Comparison of ENCODE assay signal across 9 cellular contexts in genomic region chr20:62358171-62358719, GRCh38. TPM values are rescaled to one million over a fixed set of nuclear protein-coding genes. Genes with fewer than 3 reads are reported as not detected.
A peak's percentile ranks its signal among the peaks of the same experiment; 100 is the strongest.
DNase-seq lines count a peak whose midpoint lies in the region; ATAC-seq, FAIRE-seq and TF ChIP-seq lines count a peak whose summit lies in the region.
"Had no signal": no experiment of that assay in that cellular context is flagged by ENCODE, and none has a peak within 500 bp of the region (broad histone marks: within the 10 kb centered on the region; RNA-seq: fewer than 3 reads in every experiment).

No MANE protein-coding gene starts in this region.

- BruUV-seq in endothelial cell of umbilical vein (replicated peaks; lab: Mats Ljungman, UMichigan): no TSS peak

- H3K27ac Mint-ChIP-seq in natural killer cell treated with Interleukin-12 subunit alpha and Interleukin-12 subunit beta and Interleukin-15 and Interleukin-18, amount 100 ng/mL, for 72 hours: no peak overlapping the region
- no peak overlapping the region for H3K27ac Mint-ChIP-seq in natural killer cell

- no peak for ATAC-seq in natural killer cell treated with Interleukin-12 subunit alpha and Interleukin-12 subunit beta and Interleukin-15 and Interleukin-18, amount 100 ng/mL, for 72 hours
- no peak for ATAC-seq in natural killer cell
- ATAC-seq in aorta (ENCODE audit: low FRiP score): peak; percentile 7
- no peak for ATAC-seq in omental fat pad (ENCODE audit: low FRiP score)

- intact Hi-C loops in natural killer cell (cut with micrococcal nuclease): no loop called here
- intact Hi-C loops in endothelial cell of umbilical vein (cut with micrococcal nuclease): loop anchor here (5.0 kb wide), 1 partner anchor 36 kb away; no protein-coding TSS in a partner anchor
- intact Hi-C loops in aorta (cut with DNase I): no loop called here

- no peak overlapping the region for H2AFZ ChIP-seq in endothelial cell of umbilical vein (ENCODE audit: low read depth, low read length)

- H3K79me2 ChIP-seq in endothelial cell of umbilical vein (ENCODE audit: control insufficient read depth, insufficient read depth, low read length): peaks cover 68% of the 10 kb centered on the region

- H3K27ac ChIP-seq in endothelial cell of umbilical vein (ENCODE audit: insufficient read depth, low read depth, low read length): peak overlapping the region; percentile 89
- H3K27ac ChIP-seq in muscle layer of duodenum (ENCODE audit: low read length): peak overlapping the region; percentile 31
- peak overlapping the region; percentile 15 to 86 for H3K27ac ChIP-seq in aorta (ENCODE audit: low read depth in 1 of 2, low read length in 2 of 2)

- H3K9me3 ChIP-seq in endothelial cell of umbilical vein (replicated peaks; ENCODE audit: control insufficient read depth, insufficient read depth, low read length): no peaks in the 10 kb centered on the region
- no peaks in the 10 kb centered on the region for H3K9me3 ChIP-seq in muscle layer of duodenum (ENCODE audit: control insufficient read depth in 1 of 2, low read length in 2 of 2)
- no peaks in the 10 kb centered on the region for H3K9me3 ChIP-seq in aorta (ENCODE audit: control insufficient read depth, low read length)

- H3K9me1 ChIP-seq in endothelial cell of umbilical vein (replicated peaks; ENCODE audit: control insufficient read depth, extremely low read depth, insufficient read depth, low read length): no peaks in the 10 kb centered on the region

- peak; percentile 34 for TF ChIP-seq POLR2A in endothelial cell of umbilical vein (IDR thresholded peaks at IDR 0.05; ENCODE audit: low read depth, low read length)

- H3K4me1 ChIP-seq in endothelial cell of umbilical vein (ENCODE audit: control insufficient read depth, extremely low read depth, insufficient read depth, low read length) (peaks cover 57% of the 10 kb centered on the region), muscle layer of duodenum (ENCODE audit: control insufficient read depth in 1 of 2, insufficient read depth in 2 of 2, low read length in 2 of 2) (peaks cover 3 to 91% of the 10 kb centered on the region in 2 donors), aorta (ENCODE audit: control insufficient read depth in 1 of 2, insufficient read depth in 2 of 2, low read length in 2 of 2) (no peaks in the 10 kb centered on the region)

- TF ChIP-seq CTCF in natural killer cell (IDR thresholded peaks at IDR 0.05) (no peak), endothelial cell of umbilical vein (IDR thresholded peaks at IDR 0.05; ENCODE audit: extremely low read depth in 1 of 2, insufficient read depth in 1 of 2, low read depth in 1 of 2, low read length in 2 of 2) (no peak), omental fat pad (IDR thresholded peaks at IDR 0.05) (no peak)

- WGBS in aorta, 2 donors: 18 to 20% methylated on average over 17 to 22 of the region's 22 CpGs

- no peaks in the 10 kb centered on the region for H3K36me3 Mint-ChIP-seq in natural killer cell treated with Interleukin-12 subunit alpha and Interleukin-12 subunit beta and Interleukin-15 and Interleukin-18, amount 100 ng/mL, for 72 hours
- no peaks in the 10 kb centered on the region for H3K36me3 Mint-ChIP-seq in natural killer cell

- H3K4me3 ChIP-seq in endothelial cell of umbilical vein (replicated peaks in 1 of 3; ENCODE audit: insufficient read depth in 1 of 3, low read depth in 1 of 3, low read length in 3 of 3) (no peak overlapping the region), muscle layer of duodenum (ENCODE audit: low read depth in 1 of 2, low read length in 2 of 2) (peak overlapping the region in 1 of 2 donors; percentile 48), aorta (ENCODE audit: low read length in 2 of 2) (no peak overlapping the region)

- H3K9ac ChIP-seq in endothelial cell of umbilical vein (replicated peaks; ENCODE audit: extremely low read depth, insufficient read depth, low read length): peak overlapping the region; percentile 53

- no peaks in the 10 kb centered on the region for H4K20me1 ChIP-seq in endothelial cell of umbilical vein (replicated peaks; ENCODE audit: control insufficient read depth, extremely low read depth, insufficient read depth, low read length)

- no peaks in the 10 kb centered on the region for H3K36me3 ChIP-seq in endothelial cell of umbilical vein (ENCODE audit: control insufficient read depth in 2 of 2, extremely low read depth in 1 of 2, insufficient read depth in 2 of 2, low read length in 2 of 2)
- H3K36me3 ChIP-seq in muscle layer of duodenum (ENCODE audit: control insufficient read depth in 1 of 2, insufficient read depth in 2 of 2, low read length in 2 of 2): no peaks in the 10 kb centered on the region
- H3K36me3 ChIP-seq in aorta (ENCODE audit: control insufficient read depth in 1 of 2, insufficient read depth in 2 of 2, low read length in 1 of 2): peaks cover 0 to 1% of the 10 kb centered on the region in 2 donors

- peak; percentile 77 for FAIRE-seq in endothelial cell of umbilical vein (lab: Jason Lieb, UNC)

- POLR2A ChIA-PET in endothelial cell of umbilical vein (lab: Charles Lee): interaction anchor here (1.0 kb wide), 1 partner anchor 28 kb away, joined by 8 read pairs; the partner anchor contains the start of gene RPS21

- H3K4me1 Mint-ChIP-seq in natural killer cell treated with Interleukin-12 subunit alpha and Interleukin-12 subunit beta and Interleukin-15 and Interleukin-18, amount 100 ng/mL, for 72 hours (ENCODE audit: low read depth in 2 of 2): no peaks in the 10 kb centered on the region
- no peaks in the 10 kb centered on the region for H3K4me1 Mint-ChIP-seq in natural killer cell

- H3K4me2 ChIP-seq in endothelial cell of umbilical vein (ENCODE audit: insufficient read depth, low read length): peak overlapping the region; percentile 1

- H3K27me3 ChIP-seq in endothelial cell of umbilical vein (ENCODE audit: control insufficient read depth in 2 of 2, insufficient read depth in 2 of 2, low read length in 2 of 2) (no peaks in the 10 kb centered on the region), muscle layer of duodenum (ENCODE audit: low read depth, low read length) (no peaks in the 10 kb centered on the region), aorta (ENCODE audit: control insufficient read depth in 1 of 2, insufficient read depth in 2 of 2, low read length in 1 of 2) (no peaks in the 10 kb centered on the region)

- dilution Hi-C loops in endothelial cell of umbilical vein (cut with MboI; ENCODE audit: extremely low pct_ligation_motif_present, low sequenced_read_pairs): no loop called here

- CTCF ChIA-PET in endothelial cell of umbilical vein (lab: Charles Lee): interaction anchor here (1.7 to 5.0 kb wide), 4 partner anchors 10 to 56 kb away, joined by 3 to 50 read pairs (median 20); partner anchors contain the start of gene LAMA5

- no peaks in the 10 kb centered on the region for H3K27me3 Mint-ChIP-seq in natural killer cell treated with Interleukin-12 subunit alpha and Interleukin-12 subunit beta and Interleukin-15 and Interleukin-18, amount 100 ng/mL, for 72 hours
- no peaks in the 10 kb centered on the region for H3K27me3 Mint-ChIP-seq in natural killer cell (ENCODE audit: low read depth in 2 of 2)

- H3K4me3 Mint-ChIP-seq in natural killer cell treated with Interleukin-12 subunit alpha and Interleukin-12 subunit beta and Interleukin-15 and Interleukin-18, amount 100 ng/mL, for 72 hours: no peak overlapping the region
- no peak overlapping the region for H3K4me3 Mint-ChIP-seq in natural killer cell

- H3K9me3 Mint-ChIP-seq in natural killer cell treated with Interleukin-12 subunit alpha and Interleukin-12 subunit beta and Interleukin-15 and Interleukin-18, amount 100 ng/mL, for 72 hours: no peaks in the 10 kb centered on the region
- no peaks in the 10 kb centered on the region for H3K9me3 Mint-ChIP-seq in natural killer cell

- DNase-seq in natural killer cell treated with Interleukin-12 subunit alpha and Interleukin-12 subunit beta and Interleukin-15 and Interleukin-18, amount 100 ng/mL, for 72 hours (ENCODE audit: low spot score): peak; percentile 51
- DNase-seq in natural killer cell: no peak
- peak; percentile 65 for DNase-seq in endothelial cell of umbilical vein (ENCODE audit: low read depth, low spot score)
- DNase-seq in aorta: peak; percentile 82 to 84
- no peak for DNase-seq in omental fat pad (ENCODE audit: low spot score)
- DNase-seq in medulla oblongata (ENCODE audit: extremely low spot score): no peak
- no peak for DNase-seq in NCI-H1092 treated with DMSO at 0.1 percent for 48 hours (lab: John Stamatoyannopoulos, UW)
- DNase-seq: stimulated activated CD4-positive, alpha-beta T cell treated with anti-CD3 and anti-CD28 coated beads, Interleukin-4, amount 100 ng/mL, for 4 hours had no signal

RNA-seq across cellular contexts. Expression of gene LAMA5, which starts 8.9 kb away (rescaled TPM):
- total RNA-seq in natural killer cell treated with Interleukin-12 subunit alpha and Interleukin-12 subunit beta and Interleukin-15 and Interleukin-18, amount 100 ng/mL, for 72 hours: 1 to 10 TPM; 1.5 to 1.9 TPM
- 1 to 10 TPM; 1.0 to 4.3 (median 1.4) TPM for total RNA-seq in natural killer cell
- 138 and 145 TPM in 2 replicates for total RNA-seq in endothelial cell of umbilical vein
- 24.0 and 27.2 TPM in 2 replicates for polyA plus RNA-seq in endothelial cell of umbilical vein
- polyA plus RNA-seq in endothelial cell of umbilical vein (2011; cell fraction: cytosol; rRNA removed): 11.0 and 16.9 TPM in 2 replicates
- 154 and 169 TPM in 2 replicates for polyA plus RNA-seq in endothelial cell of umbilical vein (2011; cell fraction: nucleus; rRNA removed)
- polyA plus RNA-seq in endothelial cell of umbilical vein (2012): 61.7 and 63.1 TPM in 2 replicates
- 18.0 and 30.4 TPM in 2 replicates for polyA minus RNA-seq in endothelial cell of umbilical vein
- 51.0 TPM for polyA minus RNA-seq in endothelial cell of umbilical vein (2011; cell fraction: cytosol; rRNA and poly(A)+ RNA removed)
- 57.6 and 115 TPM in 2 replicates for polyA minus RNA-seq in endothelial cell of umbilical vein (2011; cell fraction: nucleus; rRNA and poly(A)+ RNA removed)
- total RNA-seq in aorta: 100 to 1,000 TPM; 361 to 395 TPM
- polyA plus RNA-seq in aorta: 100 to 1,000 TPM in 1 of 2 donors, 10 to 100 TPM in 1; 52.2 to 345 TPM
- total RNA-seq in omental fat pad: 100 to 1,000 TPM in 1 of 4 donors, 10 to 100 TPM in 3; 45.5 to 115 (median 62.5) TPM

RNA-seq across cellular contexts. Expression of gene RPS21, which starts 28.7 kb away (rescaled TPM):
- 1,000 to 10,000 TPM; 1,109 to 1,318 TPM for total RNA-seq in natural killer cell treated with Interleukin-12 subunit alpha and Interleukin-12 subunit beta and Interleukin-15 and Interleukin-18, amount 100 ng/mL, for 72 hours
- total RNA-seq in natural killer cell: 1,000 to 10,000 TPM in 2 of 3 donors, 100 to 1,000 TPM in 1; 887 to 1,244 (median 1,112) TPM
- 1,627 and 1,644 TPM in 2 replicates for total RNA-seq in endothelial cell of umbilical vein
- polyA plus RNA-seq in endothelial cell of umbilical vein: 6,186 and 7,710 TPM in 2 replicates
- 7,058 and 7,187 TPM in 2 replicates for polyA plus RNA-seq in endothelial cell of umbilical vein (2011; cell fraction: cytosol; rRNA removed)
- polyA plus RNA-seq in endothelial cell of umbilical vein (2011; cell fraction: nucleus; rRNA removed): 1,710 and 1,727 TPM in 2 replicates
- polyA plus RNA-seq in endothelial cell of umbilical vein (2012): 3,439 and 5,474 TPM in 2 replicates
- 1,355 and 1,842 TPM in 2 replicates for polyA minus RNA-seq in endothelial cell of umbilical vein
- polyA minus RNA-seq in endothelial cell of umbilical vein (2011; cell fraction: cytosol; rRNA and poly(A)+ RNA removed): 1,457 TPM
- polyA minus RNA-seq in endothelial cell of umbilical vein (2011; cell fraction: nucleus; rRNA and poly(A)+ RNA removed): 192 and 301 TPM in 2 replicates
- 1,000 to 10,000 TPM in 1 of 2 donors, 100 to 1,000 TPM in 1; 965 to 1,002 TPM for total RNA-seq in aorta
- polyA plus RNA-seq in aorta: 1,000 to 10,000 TPM; 4,520 to 6,824 TPM
- 1,000 to 10,000 TPM; 1,582 to 2,182 (median 2,056) TPM for total RNA-seq in omental fat pad

RNA-seq across cellular contexts. Expression of gene CABLES2, which starts 48.8 kb away (rescaled TPM):
- total RNA-seq in natural killer cell treated with Interleukin-12 subunit alpha and Interleukin-12 subunit beta and Interleukin-15 and Interleukin-18, amount 100 ng/mL, for 72 hours: 1 to 10 TPM; 9.4 to 9.5 TPM
- total RNA-seq in natural killer cell (1 to 10 TPM; 8.0 to 9.3 (median 8.4) TPM), endothelial cell of umbilical vein (9.9 TPM in 2 replicates), aorta (1 to 10 TPM; 3.0 to 4.2 TPM), omental fat pad (1 to 10 TPM; 1.5 to 2.8 (median 2.5) TPM)
- polyA plus RNA-seq in endothelial cell of umbilical vein (7.4 and 7.8 TPM in 2 replicates), aorta (1 to 10 TPM; 1.8 to 2.1 TPM)
- polyA plus RNA-seq in endothelial cell of umbilical vein (2011; cell fraction: cytosol; rRNA removed): 7.5 and 7.8 TPM in 2 replicates
- 9.0 and 9.8 TPM in 2 replicates for polyA plus RNA-seq in endothelial cell of umbilical vein (2011; cell fraction: nucleus; rRNA removed)
- polyA plus RNA-seq in endothelial cell of umbilical vein (2012): 6.9 and 7.1 TPM in 2 replicates
- polyA minus RNA-seq in endothelial cell of umbilical vein: 6.4 and 7.2 TPM in 2 replicates
- polyA minus RNA-seq in endothelial cell of umbilical vein (2011; cell fraction: cytosol; rRNA and poly(A)+ RNA removed): 6.6 TPM
- 4.0 and 4.8 TPM in 2 replicates for polyA minus RNA-seq in endothelial cell of umbilical vein (2011; cell fraction: nucleus; rRNA and poly(A)+ RNA removed)

RNA-seq across cellular contexts. Expression of gene ADRM1, which starts 55.4 kb away (rescaled TPM):
- 100 to 1,000 TPM; 171 to 178 TPM for total RNA-seq in natural killer cell treated with Interleukin-12 subunit alpha and Interleukin-12 subunit beta and Interleukin-15 and Interleukin-18, amount 100 ng/mL, for 72 hours
- total RNA-seq in natural killer cell (10 to 100 TPM; 81.4 to 88.4 (median 84.6) TPM), endothelial cell of umbilical vein (144 and 154 TPM in 2 replicates), aorta (10 to 100 TPM; 56.1 to 61.8 TPM), omental fat pad (100 to 1,000 TPM in 3 of 4 donors, 10 to 100 TPM in 1; 97.7 to 164 (median 111) TPM)
- polyA plus RNA-seq in endothelial cell of umbilical vein (179 and 249 TPM in 2 replicates), aorta (10 to 100 TPM; 41.4 to 80.9 TPM)
- polyA plus RNA-seq in endothelial cell of umbilical vein (2011; cell fraction: cytosol; rRNA removed): 131 and 170 TPM in 2 replicates
- 99.1 and 109 TPM in 2 replicates for polyA plus RNA-seq in endothelial cell of umbilical vein (2011; cell fraction: nucleus; rRNA removed)
- polyA plus RNA-seq in endothelial cell of umbilical vein (2012): 146 and 147 TPM in 2 replicates
- polyA minus RNA-seq in endothelial cell of umbilical vein: 65.1 and 70.5 TPM in 2 replicates
- 104 TPM for polyA minus RNA-seq in endothelial cell of umbilical vein (2011; cell fraction: cytosol; rRNA and poly(A)+ RNA removed)
- polyA minus RNA-seq in endothelial cell of umbilical vein (2011; cell fraction: nucleus; rRNA and poly(A)+ RNA removed): 29.3 and 53.9 TPM in 2 replicates

Comparison
In these comparisons a context has a peak if more than half of its experiments do, and no peak if none do; other contexts are left out.
1. DNase-seq: peak in natural killer cell treated with Interleukin-12 subunit alpha and Interleukin-12 subunit beta and Interleukin-15 and Interleukin-18, amount 100 ng/mL, for 72 hours (single experiment), endothelial cell of umbilical vein (single experiment) and aorta (2 of 2); none in natural killer cell (single experiment), omental fat pad (single experiment), medulla oblongata (single experiment) and NCI-H1092 treated with DMSO at 0.1 percent for 48 hours (single experiment).
2. H3K27ac ChIP-seq: peak in every context shown above with its lines; median percentile 89 in endothelial cell of umbilical vein; 50 in aorta; 31 in muscle layer of duodenum.
3. RNA of gene LAMA5, which starts 8.9 kb away (total RNA-seq): 361 to 395 TPM in aorta, 138 to 145 TPM in endothelial cell of umbilical vein and 45.5 to 115 TPM in omental fat pad; 1.5 to 1.9 TPM in natural killer cell treated with Interleukin-12 subunit alpha and Interleukin-12 subunit beta and Interleukin-15 and Interleukin-18, amount 100 ng/mL, for 72 hours and 1.0 to 4.3 TPM in natural killer cell; every median in the first group is over 4 times any median in the second.